8 cellular contexts compared by ENCODE assay signal in genomic region chr21:26842976-26843911, GRCh38. TPM values are rescaled to one million over a fixed set of nuclear protein-coding genes. Genes with fewer than 3 reads are reported as not detected.
A peak's percentile ranks its signal among the peaks of the same experiment; 100 is the strongest.
DNase-seq lines count a peak whose midpoint lies in the region; ATAC-seq, FAIRE-seq and TF ChIP-seq lines count a peak whose summit lies in the region.

No MANE protein-coding gene starts in this region.

- no peaks in the 10 kb centered on the region for H3K9me3 Mint-ChIP-seq in astrocyte (ENCODE audit: unreplicated experiment)

- peaks cover 21% of the 10 kb centered on the region for H3K4me1 Mint-ChIP-seq in astrocyte (ENCODE audit: low read depth, unreplicated experiment)

- ATAC-seq in right cardiac atrium (peak; percentile 50 to 67), HG02678 (IDR thresholded peaks at IDR 0.05; ENCODE audit: unreplicated experiment) (no peak)

- peaks cover 19% of the 10 kb centered on the region for H4K20me1 ChIP-seq in astrocyte (ENCODE audit: insufficient read depth, low read length)

- H3K4me1 ChIP-seq in astrocyte (ENCODE audit: insufficient read depth, low read length): peaks cover 24% of the 10 kb centered on the region
- peaks cover 6% of the 10 kb centered on the region for H3K4me1 ChIP-seq in right cardiac atrium (ENCODE audit: control insufficient read depth, insufficient read depth, low read length)
- H3K4me1 ChIP-seq in parathyroid adenoma: no peaks in the 10 kb centered on the region

- FAIRE-seq in astrocyte (lab: Jason Lieb, UNC): peak; percentile 59

- H3K27ac ChIP-seq in astrocyte (ENCODE audit: low read depth, low read length) (peak overlapping the region; percentile 78), right cardiac atrium (ENCODE audit: low read length) (peak overlapping the region; percentile 95), parathyroid adenoma (peak overlapping the region; percentile 59)

- WGBS in right cardiac atrium: 1% methylated on average over 33 of the region's 33 CpGs

- intact Hi-C loops in right cardiac atrium (cut with DNase I): loop anchor here in 1 of 4 donors (5.0 to 10.0 kb wide), 4 partner anchors 71 to 1492 kb away; no protein-coding TSS in a partner anchor

- H3K4me3 ChIP-seq in astrocyte (ENCODE audit: insufficient read depth, low read depth, low read length) (peak overlapping the region; percentile 86), right cardiac atrium (ENCODE audit: low read length) (peak overlapping the region; percentile 77), parathyroid adenoma (ENCODE audit: low read depth, low read length) (peak overlapping the region; percentile 92)

- peak overlapping the region; percentile 90 for H3K9ac ChIP-seq in astrocyte (ENCODE audit: low read length)
- H3K9ac ChIP-seq in parathyroid adenoma: no peak overlapping the region

- peak; percentile 23 for DNase-seq in NCI-H82 (lab: John Stamatoyannopoulos, UW)
- DNase-seq in NCI-H82 treated with DMSO at 0.1 percent for 48 hours (lab: John Stamatoyannopoulos, UW; ENCODE audit: unreplicated experiment): no peak
- DNase-seq in NCI-H69 (lab: John Stamatoyannopoulos, UW): peak; percentile 58
- peak; percentile 91 for DNase-seq in astrocyte (ENCODE audit: low read depth)
- DNase-seq in right cardiac atrium: peak; percentile 94 to 98 (median 97)
- no peak for DNase-seq in NAMALWA (ENCODE audit: low spot score)

- H3K4me3 Mint-ChIP-seq in astrocyte (ENCODE audit: unreplicated experiment): peak overlapping the region; percentile 97

- H2AFZ ChIP-seq in astrocyte (ENCODE audit: low read depth, low read length) (peak overlapping the region; percentile 84), parathyroid adenoma (peak overlapping the region; percentile 46)

- H3K79me2 ChIP-seq in astrocyte (ENCODE audit: insufficient read depth, low read length): peaks cover 25% of the 10 kb centered on the region
- H3K79me2 ChIP-seq in parathyroid adenoma: no peaks in the 10 kb centered on the region

- peaks cover 16% of the 10 kb centered on the region for H3K36me3 Mint-ChIP-seq in astrocyte (ENCODE audit: low read depth, unreplicated experiment)

- H3K27me3 ChIP-seq in astrocyte (ENCODE audit: insufficient read depth, low read length) (peaks cover 6% of the 10 kb centered on the region), right cardiac atrium (ENCODE audit: control insufficient read depth, insufficient read depth) (no peaks in the 10 kb centered on the region), parathyroid adenoma (ENCODE audit: control insufficient read depth, insufficient read depth, low read length) (no peaks in the 10 kb centered on the region)

- no peaks in the 10 kb centered on the region for H3K27me3 Mint-ChIP-seq in astrocyte (ENCODE audit: low read depth, unreplicated experiment)

- TF ChIP-seq CTCF in astrocyte (IDR thresholded peaks at IDR 0.05; ENCODE audit: insufficient read depth, low read depth, low read length) (peak; percentile 20), parathyroid adenoma (IDR thresholded peaks at IDR 0.05) (no peak)

- H3K27ac Mint-ChIP-seq in astrocyte (ENCODE audit: unreplicated experiment): peak overlapping the region; percentile 96

- no peaks in the 10 kb centered on the region for H3K9me3 ChIP-seq in astrocyte (ENCODE audit: insufficient read depth, low read depth, low read length)
- no peaks in the 10 kb centered on the region for H3K9me3 ChIP-seq in right cardiac atrium (ENCODE audit: control insufficient read depth, low read length)
- H3K9me3 ChIP-seq in parathyroid adenoma (ENCODE audit: control insufficient read depth, low read length): no peaks in the 10 kb centered on the region

- peaks cover 25% of the 10 kb centered on the region for H3K36me3 ChIP-seq in astrocyte (ENCODE audit: insufficient read depth, low read length)
- H3K36me3 ChIP-seq in parathyroid adenoma (ENCODE audit: control insufficient read depth, insufficient read depth, low read length): no peaks in the 10 kb centered on the region

- H3K4me2 ChIP-seq in astrocyte (ENCODE audit: low read length) (peak overlapping the region; percentile 97), parathyroid adenoma (ENCODE audit: low read length) (peak overlapping the region; percentile 98)

RNA-seq across cellular contexts. Expression of gene ADAMTS1, which starts 2.0 kb away (rescaled TPM):
- total RNA-seq in astrocyte: 139 and 141 TPM in 2 replicates
- 100 to 1,000 TPM in 1 of 4 donors, 10 to 100 TPM in 3; 52.3 to 142 (median 73.8) TPM for total RNA-seq in right cardiac atrium
- 88.4 TPM for polyA plus RNA-seq in right cardiac atrium

Comparison
In these comparisons a context has a peak if more than half of its experiments do, and no peak if none do; other contexts are left out.
1. DNase-seq: peak in NCI-H82 (single experiment), NCI-H69 (single experiment), astrocyte (single experiment) and right cardiac atrium (3 of 3); none in NCI-H82 treated with DMSO at 0.1 percent for 48 hours (single experiment) and NAMALWA (single experiment).
2. Peak in every context shown above with its lines, with median percentiles within 50 percentile points of each other: H3K27ac ChIP-seq and H3K4me3 ChIP-seq.